In genomic region chr11:79623375-79623774, GRCh38 we compare ENCODE assay signal across 23 cellular contexts.
"Had no signal": no experiment of that assay in that cellular context is flagged by ENCODE, and none has a peak within 500 bp of the region (broad histone marks: within the 10 kb centered on the region; RNA-seq: fewer than 3 reads in every experiment).

No MANE protein-coding gene starts in this region.

- ATAC-seq: effector memory CD8-positive, alpha-beta T cell; foreskin keratinocyte; gastrocnemius medialis; gastroesophageal sphincter; heart left ventricle; heart right ventricle had no signal

- H3K4me3 ChIP-seq: colonic mucosa, coronary artery, dorsolateral prefrontal cortex, esophagus muscularis mucosa, esophagus squamous epithelium, gastrocnemius medialis, gastroesophageal sphincter, heart left ventricle, heart right ventricle, hepatocyte had no signal

- DNase-seq: colonic mucosa; cortex of kidney; dermis blood vessel endothelial cell; dorsolateral prefrontal cortex; effector CD4-positive, alpha-beta T cell; effector CD8-positive, alpha-beta T cell; effector memory CD4-positive, alpha-beta T cell; effector memory CD8-positive, alpha-beta T cell; endodermal cell; erythroblast; esophagus squamous epithelium; foreskin fibroblast; foreskin keratinocyte; foreskin melanocyte; gastrocnemius medialis; glutamatergic neuron; head of caudate nucleus; heart left ventricle; heart right ventricle had no signal
